23 cellular contexts compared by ENCODE assay signal in the genomic region with DNA sequence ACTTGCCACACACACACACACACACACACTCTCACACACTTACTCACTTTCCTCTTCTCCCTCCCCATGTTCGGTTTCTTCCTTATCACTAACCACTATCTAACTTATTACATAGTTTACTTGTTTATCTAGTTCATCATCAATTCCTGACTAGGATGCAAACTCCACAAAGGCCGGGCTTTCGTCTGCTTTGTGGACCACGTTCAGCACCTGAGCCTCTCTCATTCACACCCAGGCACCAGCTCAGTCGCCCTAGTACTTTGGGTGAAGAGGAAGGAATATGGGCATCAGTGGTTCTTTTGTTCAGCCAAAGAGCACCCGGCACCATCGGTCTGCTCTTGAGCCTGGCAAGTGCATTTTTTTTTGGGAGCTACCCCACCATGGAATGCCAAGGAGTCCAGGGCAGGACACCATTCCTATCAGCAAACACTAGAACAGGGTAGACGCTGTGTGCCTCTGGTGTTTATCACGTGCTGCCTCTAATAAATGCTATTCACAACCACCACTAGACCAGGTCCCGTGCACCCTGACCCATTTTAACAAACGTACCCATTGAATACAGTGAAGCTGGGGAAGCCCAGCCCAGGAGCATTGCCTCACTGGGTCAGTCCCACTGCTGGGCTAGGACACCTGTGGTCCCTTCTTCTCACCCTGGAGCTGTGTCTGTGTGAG. TPM values are rescaled to one million over a fixed set of nuclear protein-coding genes. Genes with fewer than 3 reads are reported as not detected.
DNase-seq lines count a peak whose midpoint lies in the region; ATAC-seq and TF ChIP-seq lines count a peak whose summit lies in the region.
"Had no signal": no experiment of that assay in that cellular context is flagged by ENCODE, and none has a peak within 500 bp of the region (broad histone marks: within the 10 kb centered on the region; RNA-seq: fewer than 3 reads in every experiment).

No MANE protein-coding gene starts in this region.

- H3K27ac Mint-ChIP-seq in activated naive CD4-positive, alpha-beta T cell treated with anti-CD3 and anti-CD28 coated beads for 36 hours, result peak overlapping the region; percentile 76
- no peak overlapping the region for H3K27ac Mint-ChIP-seq in effector memory CD8-positive, alpha-beta T cell
- H3K27ac Mint-ChIP-seq in nephron progenitor cell, result peak overlapping the region; percentile 16

- no peak overlapping the region for H3K4me3 Mint-ChIP-seq in activated naive CD4-positive, alpha-beta T cell treated with anti-CD3 and anti-CD28 coated beads for 36 hours
- peak overlapping the region in 1 of 2 donors; percentile 24 for H3K4me3 Mint-ChIP-seq in effector memory CD8-positive, alpha-beta T cell
- H3K4me3 Mint-ChIP-seq in nephron progenitor cell, result peak overlapping the region; percentile 7

- no peaks in the 10 kb centered on the region for H3K36me3 ChIP-seq in PC-3 (ENCODE audit: low read depth, low read length)
- H3K36me3 ChIP-seq: ascending aorta, esophagus squamous epithelium, gastroesophageal sphincter, WERI-Rb-1 had no signal

- intact Hi-C loops in activated naive CD4-positive, alpha-beta T cell treated with anti-CD3 and anti-CD28 coated beads for 36 hours (cut with micrococcal nuclease), result no loop called here
- intact Hi-C loops in PC-3 (cut with micrococcal nuclease), result no loop called here

- H3K27ac ChIP-seq in PC-3 (ENCODE audit: low read length), result no peak overlapping the region
- H3K27ac ChIP-seq: ascending aorta, esophagus squamous epithelium, gastroesophageal sphincter, WERI-Rb-1 had no signal

- H3F3A ChIP-seq in PC-3 (ENCODE audit: low read length, unreplicated experiment), result no peaks in the 10 kb centered on the region

- H3K4me2 ChIP-seq in PC-3 (ENCODE audit: low read length), result no peak overlapping the region

- ATAC-seq in PC-3 (no peak), HG03135 (IDR thresholded peaks at IDR 0.05; ENCODE audit: unreplicated experiment) (no peak)
- ATAC-seq in effector memory CD8-positive, alpha-beta T cell (replicated peaks), result peak; percentile 17
- ATAC-seq: gastroesophageal sphincter, HCT116 had no signal

- H3K4me1 Mint-ChIP-seq in activated naive CD4-positive, alpha-beta T cell treated with anti-CD3 and anti-CD28 coated beads for 36 hours (ENCODE audit: low read depth), result peaks cover 54% of the 10 kb centered on the region
- H3K4me1 Mint-ChIP-seq in effector memory CD8-positive, alpha-beta T cell (ENCODE audit: low read depth in 2 of 2), result peaks cover 6 to 15% of the 10 kb centered on the region in 2 donors
- H3K4me1 Mint-ChIP-seq in nephron progenitor cell, result peaks cover 56% of the 10 kb centered on the region

- peaks cover 51% of the 10 kb centered on the region for H3K4me1 ChIP-seq in PC-3 (ENCODE audit: insufficient read depth, low read length)
- H3K4me1 ChIP-seq: ascending aorta had no signal

- H3K36me3 Mint-ChIP-seq in activated naive CD4-positive, alpha-beta T cell treated with anti-CD3 and anti-CD28 coated beads for 36 hours (ENCODE audit: low read depth), result no peaks in the 10 kb centered on the region
- H3K36me3 Mint-ChIP-seq in effector memory CD8-positive, alpha-beta T cell (ENCODE audit: insufficient read depth), result no peaks in the 10 kb centered on the region
- H3K36me3 Mint-ChIP-seq in nephron progenitor cell (ENCODE audit: low read depth), result no peaks in the 10 kb centered on the region
- H3K36me3 Mint-ChIP-seq: activated CD4-positive, alpha-beta memory T cell treated with anti-CD3 and anti-CD28 coated beads for 36 hours had no signal

- H3K27me3 ChIP-seq in PC-3 (ENCODE audit: low read length), result no peaks in the 10 kb centered on the region
- H3K27me3 ChIP-seq: ascending aorta had no signal

- BruUV-seq in PC-3 (replicated peaks; lab: Mats Ljungman, UMichigan), result no TSS peak

- no peaks in the 10 kb centered on the region for H3K9me3 Mint-ChIP-seq in activated naive CD4-positive, alpha-beta T cell treated with anti-CD3 and anti-CD28 coated beads for 36 hours
- H3K9me3 Mint-ChIP-seq in effector memory CD8-positive, alpha-beta T cell, result no peaks in the 10 kb centered on the region
- no peaks in the 10 kb centered on the region for H3K9me3 Mint-ChIP-seq in nephron progenitor cell
- H3K9me3 Mint-ChIP-seq: activated CD4-positive, alpha-beta memory T cell treated with anti-CD3 and anti-CD28 coated beads for 36 hours had no signal

- no peak overlapping the region for H3K9ac ChIP-seq in PC-3 (ENCODE audit: low read length)

- no peak for TF ChIP-seq CTCF in PC-3 (conservative IDR thresholded peaks at IDR 0.05; ENCODE audit: low read depth, low read length)
- no peak for TF ChIP-seq CTCF in nephron progenitor cell (IDR thresholded peaks at IDR 0.05)

- no peaks in the 10 kb centered on the region for H3K9me2 ChIP-seq in PC-3 (replicated peaks; ENCODE audit: low read length)

- POLR2A ChIA-PET in PC-3 (lab: Charles Lee; ENCODE audit: unreplicated experiment), result no interaction called here

- H4K20me1 ChIP-seq in PC-3 (ENCODE audit: low read length), result no peaks in the 10 kb centered on the region

- no peak for DNase-seq in activated naive CD4-positive, alpha-beta T cell treated with anti-CD3 and anti-CD28 coated beads for 36 hours
- DNase-seq in activated naive CD4-positive, alpha-beta T cell treated with anti-CD3 and anti-CD28 coated beads, Interleukin-2, amount 50 U/mL, for 16 hours, result no peak
- DNase-seq in PC-3, result peak; percentile 17
- no peak for DNase-seq in effector memory CD8-positive, alpha-beta T cell
- no peak for DNase-seq in nephron progenitor cell
- no peak for DNase-seq in glomerular visceral epithelial cell (ENCODE audit: extremely low spot score)
- DNase-seq in activated CD8-positive, alpha-beta memory T cell treated with anti-CD3 and anti-CD28 coated beads, Interleukin-2, amount 50 U/mL, for 48 hours, result no peak
- DNase-seq: activated CD4-positive, alpha-beta memory T cell treated with anti-CD3 and anti-CD28 coated beads for 36 hours; effector CD8-positive, alpha-beta T cell; esophagus squamous epithelium; NCI-H1092; NCI-H1930; nucleus accumbens; right cardiac atrium; stimulated activated CD4-positive, alpha-beta T cell treated with anti-CD3 and anti-CD28 coated beads, Interleukin-12 subunit alpha, Interleukin-12 subunit beta, amount 100 ng/mL, for 4 hours; WERI-Rb-1 had no signal

- H2AFZ ChIP-seq in PC-3 (ENCODE audit: low read length), result no peak overlapping the region

- CTCF ChIA-PET in activated naive CD4-positive, alpha-beta T cell treated with anti-CD3 and anti-CD28 coated beads for 36 hours (lab: Charles Lee), result interaction anchor here (1.1 kb wide), 1 partner anchor 27 kb away, joined by 4 read pairs; no protein-coding TSS in a partner anchor
- CTCF ChIA-PET in PC-3 (lab: Charles Lee), result no interaction called here

- H3K9me3 ChIP-seq in PC-3 (ENCODE audit: low read length), result no peaks in the 10 kb centered on the region
- H3K9me3 ChIP-seq: ascending aorta, esophagus squamous epithelium, gastroesophageal sphincter had no signal

- H3K4me3 ChIP-seq in PC-3 (ENCODE audit: low read length), result no peak overlapping the region
- H3K4me3 ChIP-seq: ascending aorta, esophagus squamous epithelium, gastroesophageal sphincter had no signal

- H3K27me3 Mint-ChIP-seq in activated naive CD4-positive, alpha-beta T cell treated with anti-CD3 and anti-CD28 coated beads for 36 hours (ENCODE audit: low read depth), result no peaks in the 10 kb centered on the region
- peaks cover 16 to 30% of the 10 kb centered on the region in 2 donors for H3K27me3 Mint-ChIP-seq in effector memory CD8-positive, alpha-beta T cell
- peaks cover 3% of the 10 kb centered on the region for H3K27me3 Mint-ChIP-seq in nephron progenitor cell (ENCODE audit: low read depth, poor library complexity)
- H3K27me3 Mint-ChIP-seq: activated CD4-positive, alpha-beta memory T cell treated with anti-CD3 and anti-CD28 coated beads for 36 hours had no signal

- no peaks in the 10 kb centered on the region for H3K79me2 ChIP-seq in PC-3 (ENCODE audit: low read length)

RNA-seq across cellular contexts. Expression of a gene that starts 2.2 kb away (rescaled TPM):
- total RNA-seq in activated naive CD4-positive, alpha-beta T cell treated with anti-CD3 and anti-CD28 coated beads for 36 hours, result 1 to 10 TPM; 2.0 to 3.2 TPM
- total RNA-seq in PC-3 (2014; rRNA removed), result 0.15 and 0.29 TPM in 2 replicates
- total RNA-seq: ascending aorta; gastroesophageal sphincter; SK-MEL-5; subcutaneous adipose tissue; T-helper 2 cell treated with Interferon-gamma antibody and Interleukin-4, amounts not matched to agents 100 ng/mL and 5 ng/mL, for 36 hours had no signal

Comparison
In these comparisons a context has a peak if more than half of its experiments do, and no peak if none do; other contexts are left out.
1. H3K27ac Mint-ChIP-seq: peak in activated naive CD4-positive, alpha-beta T cell treated with anti-CD3 and anti-CD28 coated beads for 36 hours (single experiment) and nephron progenitor cell (single experiment); none in effector memory CD8-positive, alpha-beta T cell (0 of 2).